ENCODE assay signal across 1 cellular context in genomic region chr3:195106418-195106906, GRCh38.
A peak's percentile ranks its signal among the peaks of the same experiment; 100 is the strongest.
TF ChIP-seq lines count a peak whose summit lies in the region.

No MANE protein-coding gene starts in this region.

TF ChIP-seq in HepG2, 621 proteins besides CTCF, POLR2A, EP300 and RAD21 (continued from another document and continues in another):
- no peak; the same call in 1 of the 2 replicates for TF ChIP-seq HIC2 (CRISPR knock-in tag; IDR thresholded peaks at IDR 0.05; ENCODE audit: low read depth)
- TF ChIP-seq ZNF670 (CRISPR knock-in tag; IDR thresholded peaks at IDR 0.05; ENCODE audit: borderline replicate concordance) = no peak; the same call in 1 of the 2 replicates
- TF ChIP-seq GATAD1 (CRISPR knock-in tag; IDR thresholded peaks at IDR 0.05) = 0 out of 2 replicates have a peak, but pooled peaks have one; percentile 33
- TF ChIP-seq KMT2A (CRISPR knock-in tag; IDR thresholded peaks at IDR 0.05) = no peak
- no peak for TF ChIP-seq REST (IDR thresholded peaks at IDR 0.05; ENCODE audit: borderline replicate concordance in 1 of 2, low read depth in 1 of 2, low read length in 2 of 2)
- TF ChIP-seq GATA4 (IDR thresholded peaks at IDR 0.05; ENCODE audit: borderline replicate concordance, low read depth) = no peak
- TF ChIP-seq, protein P1, sequence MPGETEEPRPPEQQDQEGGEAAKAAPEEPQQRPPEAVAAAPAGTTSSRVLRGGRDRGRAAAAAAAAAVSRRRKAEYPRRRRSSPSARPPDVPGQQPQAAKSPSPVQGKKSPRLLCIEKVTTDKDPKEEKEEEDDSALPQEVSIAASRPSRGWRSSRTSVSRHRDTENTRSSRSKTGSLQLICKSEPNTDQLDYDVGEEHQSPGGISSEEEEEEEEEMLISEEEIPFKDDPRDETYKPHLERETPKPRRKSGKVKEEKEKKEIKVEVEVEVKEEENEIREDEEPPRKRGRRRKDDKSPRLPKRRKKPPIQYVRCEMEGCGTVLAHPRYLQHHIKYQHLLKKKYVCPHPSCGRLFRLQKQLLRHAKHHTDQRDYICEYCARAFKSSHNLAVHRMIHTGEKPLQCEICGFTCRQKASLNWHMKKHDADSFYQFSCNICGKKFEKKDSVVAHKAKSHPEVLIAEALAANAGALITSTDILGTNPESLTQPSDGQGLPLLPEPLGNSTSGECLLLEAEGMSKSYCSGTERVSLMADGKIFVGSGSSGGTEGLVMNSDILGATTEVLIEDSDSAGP (CRISPR knock-in tag; IDR thresholded peaks at IDR 0.05; ENCODE audit: borderline replicate concordance) = peak; percentile 66; the same call in 1 of the 2 replicates
- TF ChIP-seq SRF (IDR thresholded peaks at IDR 0.05; ENCODE audit: low read depth, low read length) = no peak
- 0 out of 2 replicates have a peak, but pooled peaks have one; percentile 41 for TF ChIP-seq ZNF790 (CRISPR knock-in tag; IDR thresholded peaks at IDR 0.05; ENCODE audit: borderline replicate concordance)
- TF ChIP-seq ZNF33A (CRISPR knock-in tag; IDR thresholded peaks at IDR 0.05; ENCODE audit: borderline replicate concordance) = no peak
- no peak for TF ChIP-seq ZSCAN12 (CRISPR knock-in tag; IDR thresholded peaks at IDR 0.05)
- no peak for TF ChIP-seq SRSF9 (IDR thresholded peaks at IDR 0.05; ENCODE audit: borderline replicate concordance, insufficient read depth, low read depth, low read length, poor library complexity, severe bottlenecking)
- TF ChIP-seq ZBTB7A (CRISPR knock-in tag; IDR thresholded peaks at IDR 0.05) = no peak
- no peak for TF ChIP-seq ZNF776 (CRISPR knock-in tag; IDR thresholded peaks at IDR 0.05)
- TF ChIP-seq ZNF263 (CRISPR knock-in tag; IDR thresholded peaks at IDR 0.05) = 0 out of 2 replicates have a peak, but pooled peaks have one; percentile 27
- TF ChIP-seq ADNP (CRISPR knock-in tag; IDR thresholded peaks at IDR 0.05) = no peak
- TF ChIP-seq ZNF747 (CRISPR knock-in tag; IDR thresholded peaks at IDR 0.05; ENCODE audit: borderline replicate concordance) = no peak
- no peak for TF ChIP-seq KLF9 (CRISPR knock-in tag; IDR thresholded peaks at IDR 0.05; ENCODE audit: low read depth)
- 0 out of 2 replicates have a peak, but pooled peaks have one; percentile 39 for TF ChIP-seq ZBTB3 (CRISPR knock-in tag; IDR thresholded peaks at IDR 0.05; ENCODE audit: borderline replicate concordance, low read depth)
- TF ChIP-seq, protein P2, sequence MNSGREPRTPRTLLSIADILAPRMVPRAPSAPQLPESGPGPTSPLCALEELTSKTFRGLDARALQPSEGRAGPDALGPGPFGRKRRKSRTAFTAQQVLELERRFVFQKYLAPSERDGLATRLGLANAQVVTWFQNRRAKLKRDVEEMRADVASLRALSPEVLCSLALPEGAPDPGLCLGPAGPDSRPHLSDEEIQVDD (CRISPR knock-in tag; IDR thresholded peaks at IDR 0.05; ENCODE audit: borderline replicate concordance) = no peak
- no peak for TF ChIP-seq TERF1 (CRISPR knock-in tag; IDR thresholded peaks at IDR 0.05)
- no peak for TF ChIP-seq KIAA2018 (CRISPR knock-in tag; IDR thresholded peaks at IDR 0.05; ENCODE audit: borderline replicate concordance)
- TF ChIP-seq EHMT2 (IDR thresholded peaks at IDR 0.05; ENCODE audit: borderline replicate concordance, low read depth, low read length) = no peak
- no peak for TF ChIP-seq PLSCR1 (CRISPR knock-in tag; IDR thresholded peaks at IDR 0.05; ENCODE audit: borderline replicate concordance)
- peak; percentile 34 for TF ChIP-seq ZNF883 (CRISPR knock-in tag; IDR thresholded peaks at IDR 0.05; ENCODE audit: not compliant biosample characterization)
- peak; percentile 35; the same call in 1 of the 2 replicates for TF ChIP-seq CBX5 (CRISPR knock-in tag; IDR thresholded peaks at IDR 0.05; ENCODE audit: borderline replicate concordance)
- TF ChIP-seq, protein P3, sequence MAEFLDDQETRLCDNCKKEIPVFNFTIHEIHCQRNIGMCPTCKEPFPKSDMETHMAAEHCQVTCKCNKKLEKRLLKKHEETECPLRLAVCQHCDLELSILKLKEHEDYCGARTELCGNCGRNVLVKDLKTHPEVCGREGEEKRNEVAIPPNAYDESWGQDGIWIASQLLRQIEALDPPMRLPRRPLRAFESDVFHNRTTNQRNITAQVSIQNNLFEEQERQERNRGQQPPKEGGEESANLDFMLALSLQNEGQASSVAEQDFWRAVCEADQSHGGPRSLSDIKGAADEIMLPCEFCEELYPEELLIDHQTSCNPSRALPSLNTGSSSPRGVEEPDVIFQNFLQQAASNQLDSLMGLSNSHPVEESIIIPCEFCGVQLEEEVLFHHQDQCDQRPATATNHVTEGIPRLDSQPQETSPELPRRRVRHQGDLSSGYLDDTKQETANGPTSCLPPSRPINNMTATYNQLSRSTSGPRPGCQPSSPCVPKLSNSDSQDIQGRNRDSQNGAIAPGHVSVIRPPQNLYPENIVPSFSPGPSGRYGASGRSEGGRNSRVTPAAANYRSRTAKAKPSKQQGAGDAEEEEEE (CRISPR knock-in tag; IDR thresholded peaks at IDR 0.05; ENCODE audit: borderline replicate concordance) = no peak
- TF ChIP-seq ZNF724P (CRISPR knock-in tag; IDR thresholded peaks at IDR 0.05; ENCODE audit: borderline replicate concordance) = no peak
- TF ChIP-seq, protein P4, sequence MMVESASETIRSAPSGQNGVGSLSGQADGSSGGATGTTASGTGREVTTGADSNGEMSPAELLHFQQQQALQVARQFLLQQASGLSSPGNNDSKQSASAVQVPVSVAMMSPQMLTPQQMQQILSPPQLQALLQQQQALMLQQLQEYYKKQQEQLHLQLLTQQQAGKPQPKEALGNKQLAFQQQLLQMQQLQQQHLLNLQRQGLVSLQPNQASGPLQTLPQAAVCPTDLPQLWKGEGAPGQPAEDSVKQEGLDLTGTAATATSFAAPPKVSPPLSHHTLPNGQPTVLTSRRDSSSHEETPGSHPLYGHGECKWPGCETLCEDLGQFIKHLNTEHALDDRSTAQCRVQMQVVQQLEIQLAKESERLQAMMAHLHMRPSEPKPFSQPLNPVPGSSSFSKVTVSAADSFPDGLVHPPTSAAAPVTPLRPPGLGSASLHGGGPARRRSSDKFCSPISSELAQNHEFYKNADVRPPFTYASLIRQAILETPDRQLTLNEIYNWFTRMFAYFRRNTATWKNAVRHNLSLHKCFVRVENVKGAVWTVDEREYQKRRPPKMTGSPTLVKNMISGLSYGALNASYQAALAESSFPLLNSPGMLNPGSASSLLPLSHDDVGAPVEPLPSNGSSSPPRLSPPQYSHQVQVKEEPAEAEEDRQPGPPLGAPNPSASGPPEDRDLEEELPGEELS (CRISPR knock-in tag; IDR thresholded peaks at IDR 0.05) = no peak
- TF ChIP-seq REPIN1 (CRISPR knock-in tag; IDR thresholded peaks at IDR 0.05; ENCODE audit: borderline replicate concordance, low read depth) = no peak
- 0 out of 2 replicates have a peak, but pooled peaks have one; percentile 19 for TF ChIP-seq ZNF605 (CRISPR knock-in tag; IDR thresholded peaks at IDR 0.05)
- TF ChIP-seq ZZZ3 (CRISPR knock-in tag; IDR thresholded peaks at IDR 0.05; ENCODE audit: borderline replicate concordance) = no peak
- peak; percentile 25; the same call in 1 of the 2 replicates for TF ChIP-seq SMC3 (IDR thresholded peaks at IDR 0.05; ENCODE audit: low read length)
- TF ChIP-seq ZNF329 (CRISPR knock-in tag; IDR thresholded peaks at IDR 0.05; ENCODE audit: low read depth) = no peak
